In the genomic region with DNA sequence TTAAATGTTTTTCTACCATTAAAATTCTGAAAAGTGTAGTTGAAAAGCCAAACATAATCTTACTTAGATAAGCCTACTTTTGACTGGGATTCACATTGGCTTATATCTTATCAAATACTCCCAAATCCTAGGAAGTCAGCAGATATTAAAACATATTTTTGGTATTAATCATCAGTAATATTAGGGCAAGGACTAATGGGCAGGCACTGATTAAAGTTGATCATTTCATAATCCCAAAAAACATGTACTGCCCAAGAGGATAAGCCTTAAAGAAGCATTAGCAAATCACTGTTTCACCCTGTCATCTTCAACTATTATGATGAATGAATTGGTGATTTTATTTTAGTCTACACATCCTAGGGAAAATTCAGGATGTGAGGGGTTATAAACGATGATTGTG, we compare ENCODE assay signal across 22 cellular contexts. TPM values are rescaled to one million over a fixed set of nuclear protein-coding genes. Genes with fewer than 3 reads are reported as not detected.
A peak's percentile ranks its signal among the peaks of the same experiment; 100 is the strongest.
DNase-seq lines count a peak whose midpoint lies in the region; ATAC-seq and TF ChIP-seq lines count a peak whose summit lies in the region.
"Had no signal": no experiment of that assay in that cellular context is flagged by ENCODE, and none has a peak within 500 bp of the region (broad histone marks: within the 10 kb centered on the region; RNA-seq: fewer than 3 reads in every experiment).

No MANE protein-coding gene starts in this region.

- no peak overlapping the region for H3K4ac ChIP-seq in mesenchymal stem cell (ENCODE audit: low read depth in 1 of 2, low read length in 2 of 2)

- H3K79me1 ChIP-seq in mesenchymal stem cell (replicated peaks; ENCODE audit: low read length, poor library complexity, severe bottlenecking) = peaks cover 12% of the 10 kb centered on the region

- no peak overlapping the region for H3K9ac ChIP-seq in Loucy (ENCODE audit: low read depth, low read length, poor library complexity, severe bottlenecking)
- H3K9ac ChIP-seq in mesenchymal stem cell (ENCODE audit: low read length) = peak overlapping the region; percentile 3
- no peak overlapping the region for H3K9ac ChIP-seq in subcutaneous abdominal adipose tissue (ENCODE audit: low read length in 5 of 5)
- H3K9ac ChIP-seq: BLaER1 treated with 17β-estradiol and CSF1 and Interleukin-3, amounts not matched to agents 10 nM and 100 nM; SK-N-SH had no signal

- H3K27me3 ChIP-seq in Loucy (ENCODE audit: insufficient read depth, low read length, poor library complexity, severe bottlenecking) (peaks cover 5% of the 10 kb centered on the region), ascending aorta (no peaks in the 10 kb centered on the region), mesenchymal stem cell (ENCODE audit: control insufficient read depth in 1 of 2, insufficient read depth in 1 of 2, low read length in 2 of 2) (no peaks in the 10 kb centered on the region), subcutaneous abdominal adipose tissue (ENCODE audit: control insufficient read depth in 5 of 5, insufficient read depth in 4 of 5, low read length in 5 of 5) (no peaks in the 10 kb centered on the region)
- H3K27me3 ChIP-seq: BLaER1 treated with 17β-estradiol and CSF1 and Interleukin-3, amounts not matched to agents 10 nM and 100 nM had no signal

- DNase-seq in ascending aorta (ENCODE audit: low spot score in 2 of 2) (no peak), mesenchymal stem cell (no peak), NCI-H1048 (lab: John Stamatoyannopoulos, UW) (no peak)
- DNase-seq: ACHN; Calu3; CD8-positive, alpha-beta memory T cell; DMS153; Karpas-422; NCI-H1092; NCI-H1436; NCI-H187 treated with DMSO at 0.1 percent for 48 hours; NCI-H510A treated with DMSO at 0.1 percent for 48 hours; NCI-H748 treated with DMSO at 0.1 percent for 48 hours; PC-9; SIG-M5; SK-N-SH had no signal

- H3K79me2 ChIP-seq in Loucy (ENCODE audit: insufficient read depth, low read length) = peaks cover 40% of the 10 kb centered on the region

- no peaks in the 10 kb centered on the region for H3K36me3 ChIP-seq in Loucy (ENCODE audit: insufficient read depth, low read length)
- H3K36me3 ChIP-seq in ascending aorta = peaks cover 0 to 7% of the 10 kb centered on the region in 2 donors
- peaks cover 4 to 24% of the 10 kb centered on the region in 2 experiments for H3K36me3 ChIP-seq in mesenchymal stem cell (ENCODE audit: control insufficient read depth in 1 of 2, insufficient read depth in 2 of 2, low read depth in 1 of 2, low read length in 2 of 2)
- peaks cover 0 to 5% (median 3%) of the 10 kb centered on the region in 5 donors for H3K36me3 ChIP-seq in subcutaneous abdominal adipose tissue (ENCODE audit: control insufficient read depth in 5 of 5, insufficient read depth in 5 of 5, low read length in 5 of 5)

- H2BK12ac ChIP-seq in mesenchymal stem cell (ENCODE audit: low read length in 2 of 2) = no peak overlapping the region

- no peak overlapping the region for H2BK5ac ChIP-seq in mesenchymal stem cell (ENCODE audit: low read depth, low read length, poor library complexity, severe bottlenecking)

- intact Hi-C loops in ascending aorta (cut with DNase I) = no loop called here

- WGBS in mesenchymal stem cell = no CpG with 5 or more reads among the region's 1 CpG

- ATAC-seq in HG03354 (IDR thresholded peaks at IDR 0.05; ENCODE audit: poor library complexity, severe bottlenecking, unreplicated experiment) (no peak), GM19463 (IDR thresholded peaks at IDR 0.05; ENCODE audit: unreplicated experiment) (no peak)

- no peak overlapping the region for H3K23ac ChIP-seq in mesenchymal stem cell (ENCODE audit: low read length in 2 of 2)

- H4K8ac ChIP-seq in mesenchymal stem cell (ENCODE audit: low read length) = no peak overlapping the region

- H3K4me2 ChIP-seq in Loucy (ENCODE audit: low read depth, low read length, poor library complexity, severe bottlenecking) (peak overlapping the region; percentile 100), mesenchymal stem cell (ENCODE audit: low read length, poor library complexity, severe bottlenecking) (no peak overlapping the region)
- H3K4me2 ChIP-seq: BLaER1 treated with 17β-estradiol and CSF1 and Interleukin-3, amounts not matched to agents 10 nM and 100 nM; PC-9; SK-N-SH had no signal

- H2BK15ac ChIP-seq in mesenchymal stem cell (ENCODE audit: low read depth, poor library complexity, severe bottlenecking) = no peak overlapping the region

- no peak overlapping the region for H2AK5ac ChIP-seq in mesenchymal stem cell (ENCODE audit: low read length, severe bottlenecking)

- H3K27ac ChIP-seq in ascending aorta (peak overlapping the region; percentile 2 to 31), mesenchymal stem cell (ENCODE audit: low read length, poor library complexity, severe bottlenecking) (no peak overlapping the region), subcutaneous abdominal adipose tissue (ENCODE audit: low read depth, low read length) (peak overlapping the region; percentile 32)
- H3K27ac ChIP-seq: BLaER1 treated with 17β-estradiol and CSF1 and Interleukin-3, amounts not matched to agents 10 nM and 100 nM; PC-9; RWPE1 had no signal

- no peak overlapping the region for H3K14ac ChIP-seq in mesenchymal stem cell (ENCODE audit: low read length in 2 of 2)

- H3K4me3 ChIP-seq in Loucy (ENCODE audit: low read length, poor library complexity, severe bottlenecking) (no peak overlapping the region), ascending aorta (no peak overlapping the region), mesenchymal stem cell (ENCODE audit: insufficient read depth in 1 of 2, low read depth in 1 of 2, low read length in 2 of 2) (no peak overlapping the region), subcutaneous abdominal adipose tissue (ENCODE audit: low read depth in 1 of 5, low read length in 5 of 5) (no peak overlapping the region)
- H3K4me3 ChIP-seq: BLaER1 treated with 17β-estradiol and CSF1 and Interleukin-3, amounts not matched to agents 10 nM and 100 nM; PC-9 had no signal

- no peaks in the 10 kb centered on the region for H3F3A ChIP-seq in Loucy (ENCODE audit: low read depth)

- no peaks in the 10 kb centered on the region; the same call in 1 of the 2 replicates for H3K9me3 ChIP-seq in Loucy (ENCODE audit: insufficient read depth, low read depth, low read length)
- no peaks in the 10 kb centered on the region for H3K9me3 ChIP-seq in ascending aorta
- no peaks in the 10 kb centered on the region for H3K9me3 ChIP-seq in mesenchymal stem cell (ENCODE audit: control insufficient read depth, low read length)
- no peaks in the 10 kb centered on the region for H3K9me3 ChIP-seq in subcutaneous abdominal adipose tissue (ENCODE audit: control insufficient read depth in 5 of 5, low read length in 5 of 5)
- H3K9me3 ChIP-seq: SK-N-SH had no signal

- TF ChIP-seq CTCF in Loucy (conservative IDR thresholded peaks at IDR 0.05; ENCODE audit: low read length) (no peak), ascending aorta (IDR thresholded peaks at IDR 0.05) (no peak)

- H4K20me1 ChIP-seq in Loucy (ENCODE audit: insufficient read depth, low read length, poor library complexity, severe bottlenecking) = peaks cover 46% of the 10 kb centered on the region

- no peak overlapping the region for H3K18ac ChIP-seq in mesenchymal stem cell (ENCODE audit: low read depth in 1 of 2, low read length in 2 of 2)

- H3K4me1 ChIP-seq in Loucy (ENCODE audit: insufficient read depth, low read length, poor library complexity, severe bottlenecking) = peaks cover 42% of the 10 kb centered on the region
- H3K4me1 ChIP-seq in ascending aorta = peaks cover 11 to 33% of the 10 kb centered on the region in 2 donors
- peaks cover 13% of the 10 kb centered on the region for H3K4me1 ChIP-seq in mesenchymal stem cell (ENCODE audit: control insufficient read depth, insufficient read depth, low read depth, low read length)
- peaks cover 8 to 37% (median 28%) of the 10 kb centered on the region in 5 donors for H3K4me1 ChIP-seq in subcutaneous abdominal adipose tissue (ENCODE audit: control insufficient read depth in 5 of 5, insufficient read depth in 5 of 5, low read length in 5 of 5)

- no peak overlapping the region for H2BK120ac ChIP-seq in mesenchymal stem cell (ENCODE audit: low read depth, low read length)

- H2AFZ ChIP-seq in Loucy (ENCODE audit: low read length) (no peak overlapping the region), mesenchymal stem cell (ENCODE audit: low read depth, low read length) (no peak overlapping the region)
- H2AFZ ChIP-seq: PC-9 had no signal

- H4K91ac ChIP-seq in mesenchymal stem cell (ENCODE audit: low read length) = no peak overlapping the region

- no peaks in the 10 kb centered on the region for H3K9me2 ChIP-seq in Loucy (replicated peaks; ENCODE audit: low read depth, low read length)
- H3K9me2 ChIP-seq: SK-N-SH had no signal

RNA-seq across cellular contexts. Expression of a gene that starts 5.0 kb away (rescaled TPM):
- total RNA-seq in ascending aorta = 11.6 TPM
- polyA plus RNA-seq in mesenchymal stem cell (2013, experiment 1 of 2) = 7.5 TPM
- polyA plus RNA-seq in mesenchymal stem cell (2013, experiment 2 of 2) = 7.7 TPM
